ENCODE assay signal across 1 cellular context in genomic region chr2:68365087-68365486, GRCh38.
TF ChIP-seq lines count a peak whose summit lies in the region.

A gene with protein sequence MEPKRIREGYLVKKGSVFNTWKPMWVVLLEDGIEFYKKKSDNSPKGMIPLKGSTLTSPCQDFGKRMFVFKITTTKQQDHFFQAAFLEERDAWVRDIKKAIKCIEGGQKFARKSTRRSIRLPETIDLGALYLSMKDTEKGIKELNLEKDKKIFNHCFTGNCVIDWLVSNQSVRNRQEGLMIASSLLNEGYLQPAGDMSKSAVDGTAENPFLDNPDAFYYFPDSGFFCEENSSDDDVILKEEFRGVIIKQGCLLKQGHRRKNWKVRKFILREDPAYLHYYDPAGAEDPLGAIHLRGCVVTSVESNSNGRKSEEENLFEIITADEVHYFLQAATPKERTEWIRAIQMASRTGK (plus strand): TSS chr2:68365282. CDS start chr2:68365352, 70 bp downstream.

TF ChIP-seq in H1, 55 proteins besides CTCF, POLR2A, EP300 and RAD21 (continued from another document):
- TF ChIP-seq SP4 (IDR thresholded peaks at IDR 0.05; ENCODE audit: low read length) (no peak), KDM5A (IDR thresholded peaks at IDR 0.05; ENCODE audit: low read length) (no peak), SUZ12 (IDR thresholded peaks at IDR 0.05; ENCODE audit: low read length) (no peak), CEBPB (IDR thresholded peaks at IDR 0.05; ENCODE audit: low read depth, low read length) (no peak), SIN3A (conservative IDR thresholded peaks at IDR 0.05 in 1 of 2, IDR thresholded peaks at IDR 0.05 in 1 of 2; ENCODE audit: low read depth in 1 of 2, low read length in 2 of 2) (no peak), TAF1 (IDR thresholded peaks at IDR 0.05; ENCODE audit: low read depth, low read length) (no peak), SIX5 (IDR thresholded peaks at IDR 0.05; ENCODE audit: low read depth, low read length) (no peak), FOSL1 (IDR thresholded peaks at IDR 0.05; ENCODE audit: insufficient read depth, low read depth, low read length) (no peak), JUND (IDR thresholded peaks at IDR 0.05; ENCODE audit: low read length) (no peak)
- TF ChIP-seq, protein P1, sequence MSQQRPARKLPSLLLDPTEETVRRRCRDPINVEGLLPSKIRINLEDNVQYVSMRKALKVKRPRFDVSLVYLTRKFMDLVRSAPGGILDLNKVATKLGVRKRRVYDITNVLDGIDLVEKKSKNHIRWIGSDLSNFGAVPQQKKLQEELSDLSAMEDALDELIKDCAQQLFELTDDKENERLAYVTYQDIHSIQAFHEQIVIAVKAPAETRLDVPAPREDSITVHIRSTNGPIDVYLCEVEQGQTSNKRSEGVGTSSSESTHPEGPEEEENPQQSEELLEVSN (IDR thresholded peaks at IDR 0.05) = no peak
